2 cellular contexts compared by ENCODE assay signal in genomic region chr1:24103465-24103864, GRCh38.
A peak's percentile ranks its signal among the peaks of the same experiment; 100 is the strongest.
TF ChIP-seq lines count a peak whose summit lies in the region.
"Not testable (repeated sequence)": the region's sequence is repeated elsewhere in the genome, so short reads cannot be mapped to it uniquely, and the experiment has no call there.

No MANE protein-coding gene starts in this region.

TF ChIP-seq in K562, 482 proteins besides CTCF, POLR2A, EP300 and RAD21:
- TF ChIP-seq GATA2 (CRISPR knock-in tag; IDR thresholded peaks at IDR 0.05) (peak; percentile 70), SOX6 (IDR thresholded peaks at IDR 0.05) (0 out of 2 replicates have a peak, but pooled peaks have one; percentile 11), TCF3 (CRISPR knock-in tag; IDR thresholded peaks at IDR 0.05) (peak; percentile 66), ARID1B (IDR thresholded peaks at IDR 0.05) (0 out of 2 replicates have a peak, but pooled peaks have one; percentile 22), SMARCA4 (IDR thresholded peaks at IDR 0.05) (0 out of 2 replicates have a peak, but pooled peaks have one; percentile 25), ATF3 (IDR thresholded peaks at IDR 0.05) (peak; percentile 44; the same call in 1 of the 2 replicates), TAL1 (IDR thresholded peaks at IDR 0.05) (peak; percentile 28; the same call in 1 of the 2 replicates), ATF7 (IDR thresholded peaks at IDR 0.05) (peak; percentile 43; the same call in 1 of the 2 replicates)
- TF ChIP-seq ATF3 (CRISPR knock-in tag; conservative IDR thresholded peaks at IDR 0.05), result not testable (repeated sequence)
TF ChIP-seq in K562: peak in this region for 8; not testable (repeated sequence) for 474.

TF ChIP-seq in HepG2, 621 proteins besides CTCF, POLR2A, EP300 and RAD21:
- peak; percentile 22; the same call in 1 of the 2 replicates for TF ChIP-seq ATF7 (IDR thresholded peaks at IDR 0.05)
- TF ChIP-seq ATF7 (CRISPR knock-in tag; IDR thresholded peaks at IDR 0.05), result not testable (repeated sequence)
TF ChIP-seq in HepG2: peak in this region for 1; not testable (repeated sequence) for 620.
